ENCODE assay signal across 1 cellular context in genomic region chr12:70590051-70590450, GRCh38.
TF ChIP-seq lines count a peak whose summit lies in the region.

No MANE protein-coding gene starts in this region.

TF ChIP-seq in K562, 482 proteins besides CTCF, POLR2A, EP300 and RAD21 (continued from another document and continues in another):
- TF ChIP-seq RCOR1 (IDR thresholded peaks at IDR 0.05; ENCODE audit: borderline replicate concordance in 1 of 2, low read depth in 2 of 2, low read length in 2 of 2) (peak in 1 of 2 experiments; percentile 21; a peak in 1 of 4 replicates), SMC3 (conservative IDR thresholded peaks at IDR 0.05; ENCODE audit: insufficient read depth, low read depth, low read length) (peak; percentile 90), TAF15 (IDR thresholded peaks at IDR 0.05; ENCODE audit: low read depth, low read length) (no peak), SMAD3 (CRISPR knock-in tag; conservative IDR thresholded peaks at IDR 0.05) (peak; percentile 73), DEAF1 (CRISPR knock-in tag; IDR thresholded peaks at IDR 0.05) (peak; percentile 88), GTF2F1 (IDR thresholded peaks at IDR 0.05; ENCODE audit: low read depth, low read length) (no peak), YY1 (IDR thresholded peaks at IDR 0.05; ENCODE audit: borderline replicate concordance in 1 of 3, control insufficient read depth in 1 of 3, extremely low read depth in 1 of 3, insufficient read depth in 3 of 3, insufficient read length in 1 of 3, insufficient replicate concordance in 2 of 3, low read depth in 1 of 3, low read length in 2 of 3) (peak in 2 of 3 experiments; percentile 22 to 61), MYNN (IDR thresholded peaks at IDR 0.05) (no peak), MYNN (CRISPR knock-in tag; IDR thresholded peaks at IDR 0.05) (no peak), CXXC5 (CRISPR knock-in tag; IDR thresholded peaks at IDR 0.05) (peak; percentile 49; the same call in 1 of the 2 replicates), HIVEP1 (CRISPR knock-in tag; IDR thresholded peaks at IDR 0.05) (no peak), ZBTB17 (CRISPR knock-in tag; IDR thresholded peaks at IDR 0.05) (0 out of 2 replicates have a peak, but pooled peaks have one; percentile 23), BRD9 (IDR thresholded peaks at IDR 0.05; ENCODE audit: low read depth, partially characterized antibody) (peak; percentile 72), CBX5 (IDR thresholded peaks at IDR 0.05; ENCODE audit: borderline replicate concordance, low read depth) (0 out of 2 replicates have a peak, but pooled peaks have one; percentile 33), ZNF263 (CRISPR knock-in tag; IDR thresholded peaks at IDR 0.05; ENCODE audit: borderline replicate concordance) (no peak), BRD4 (IDR thresholded peaks at IDR 0.05) (no peak), ZNF41 (CRISPR knock-in tag; conservative IDR thresholded peaks at IDR 0.05) (0 out of 2 replicates have a peak, but pooled peaks have one; percentile 57), MEIS2 (IDR thresholded peaks at IDR 0.05; ENCODE audit: partially characterized antibody) (no peak), E2F6 (IDR thresholded peaks at IDR 0.05; ENCODE audit: borderline replicate concordance in 1 of 2, extremely low read depth in 1 of 2, insufficient read depth in 1 of 2, insufficient read length in 1 of 2, low read depth in 1 of 2, low read length in 1 of 2, poor library complexity in 1 of 2, severe bottlenecking in 1 of 2) (no peak), DMBX1 (CRISPR knock-in tag; IDR thresholded peaks at IDR 0.05; ENCODE audit: borderline replicate concordance) (peak; percentile 91), EHMT2 (IDR thresholded peaks at IDR 0.05) (0 out of 2 replicates have a peak, but pooled peaks have one; percentile 55), ZNF592 (IDR thresholded peaks at IDR 0.05) (peak; percentile 41; the same call in 1 of the 2 replicates), RFX1 (IDR thresholded peaks at IDR 0.05) (no peak), NELFE (IDR thresholded peaks at IDR 0.05; ENCODE audit: insufficient read depth, insufficient read length) (no peak), GABPB1 (CRISPR knock-in tag; IDR thresholded peaks at IDR 0.05) (no peak), BACH1 (tag; IDR thresholded peaks at IDR 0.05) (0 out of 2 replicates have a peak, but pooled peaks have one; percentile 47), ARNT (IDR thresholded peaks at IDR 0.05) (no peak), ZEB2 (IDR thresholded peaks at IDR 0.05) (no peak), MAFG (tag; conservative IDR thresholded peaks at IDR 0.05) (no peak), ZNF239 (CRISPR knock-in tag; IDR thresholded peaks at IDR 0.05) (peak; percentile 54; the same call in 1 of the 2 replicates), HOXB6 (CRISPR knock-in tag; IDR thresholded peaks at IDR 0.05; ENCODE audit: borderline replicate concordance) (no peak), ZNF644 (tag; IDR thresholded peaks at IDR 0.05; ENCODE audit: low read depth) (no peak; the same call in 1 of the 2 replicates), NR2C1 (IDR thresholded peaks at IDR 0.05) (no peak), NR2C1 (tag; IDR thresholded peaks at IDR 0.05) (peak; percentile 46; the same call in 1 of the 2 replicates), ETV1 (tag; conservative IDR thresholded peaks at IDR 0.05; ENCODE audit: low read depth) (peak; percentile 49; the same call in 1 of the 2 replicates), ZNF696 (CRISPR knock-in tag; conservative IDR thresholded peaks at IDR 0.05) (no peak), MBD1 (CRISPR knock-in tag; IDR thresholded peaks at IDR 0.05) (no peak), TOE1 (IDR thresholded peaks at IDR 0.05; ENCODE audit: borderline replicate concordance) (0 out of 2 replicates have a peak, but pooled peaks have one; percentile 15), TOE1 (CRISPR knock-in tag; IDR thresholded peaks at IDR 0.05; ENCODE audit: borderline replicate concordance, low read depth) (no peak), TCF7L2 (IDR thresholded peaks at IDR 0.05; ENCODE audit: low read depth, low read length) (no peak), MAZ (CRISPR knock-in tag; conservative IDR thresholded peaks at IDR 0.05 in 1 of 2, IDR thresholded peaks at IDR 0.05 in 1 of 2) (no peak), ZNF280B (CRISPR knock-in tag; IDR thresholded peaks at IDR 0.05) (no peak), MYC (IDR thresholded peaks at IDR 0.05; ENCODE audit: low read depth, low read length) (0 out of 2 replicates have a peak, but pooled peaks have one; percentile 11), MYC (CRISPR knock-in tag; IDR thresholded peaks at IDR 0.05; ENCODE audit: borderline replicate concordance, low read depth) (no peak), SP2 (IDR thresholded peaks at IDR 0.05; ENCODE audit: extremely low read depth, low read depth, low read length, poor library complexity, severe bottlenecking) (no peak), SMAD4 (CRISPR knock-in tag; conservative IDR thresholded peaks at IDR 0.05) (peak; percentile 67), NEUROD1 (IDR thresholded peaks at IDR 0.05; ENCODE audit: borderline replicate concordance, low read depth, low read length, partially characterized antibody) (no peak), ILF3 (IDR thresholded peaks at IDR 0.05; ENCODE audit: borderline replicate concordance) (no peak), MTF1 (CRISPR knock-in tag; IDR thresholded peaks at IDR 0.05; ENCODE audit: borderline replicate concordance) (no peak), ETS1 (conservative IDR thresholded peaks at IDR 0.05; ENCODE audit: control insufficient read depth, low read depth, low read length) (no peak), ID3 (CRISPR knock-in tag; IDR thresholded peaks at IDR 0.05) (no peak), ID3 (tag; IDR thresholded peaks at IDR 0.05) (no peak), STAG1 (CRISPR knock-in tag; IDR thresholded peaks at IDR 0.05; ENCODE audit: borderline replicate concordance) (peak; percentile 16; the same call in 1 of the 2 replicates), ZNF584 (CRISPR knock-in tag; IDR thresholded peaks at IDR 0.05; ENCODE audit: low read depth) (peak; percentile 10; the same call in 1 of the 2 replicates), CHAMP1 (IDR thresholded peaks at IDR 0.05) (0 out of 2 replicates have a peak, but pooled peaks have one; percentile 27), KLF6 (CRISPR knock-in tag; IDR thresholded peaks at IDR 0.05; ENCODE audit: borderline replicate concordance) (0 out of 2 replicates have a peak, but pooled peaks have one; percentile 12)
